ENCODE assay signal across 8 cellular contexts in genomic region chr20:44728835-44729342, GRCh38. TPM values are rescaled to one million over a fixed set of nuclear protein-coding genes. Genes with fewer than 3 reads are reported as not detected.
DNase-seq lines count a peak whose midpoint lies in the region; ATAC-seq and TF ChIP-seq lines count a peak whose summit lies in the region.

No MANE protein-coding gene starts in this region.

- H3K4me1 ChIP-seq in body of pancreas = no peaks in the 10 kb centered on the region
- no peaks in the 10 kb centered on the region for H3K4me1 ChIP-seq in spleen

- ATAC-seq in body of pancreas (peak; percentile 74), HG02759 (IDR thresholded peaks at IDR 0.05; ENCODE audit: unreplicated experiment) (no peak)
- no peak for ATAC-seq in naive thymus-derived CD8-positive, alpha-beta T cell

- H3K36me3 ChIP-seq in body of pancreas (replicated peaks in 1 of 2; ENCODE audit: insufficient read depth in 1 of 2, low read depth in 2 of 2) (no peaks in the 10 kb centered on the region), spleen (no peaks in the 10 kb centered on the region)

- H3K4me1 Mint-ChIP-seq in activated CD4-positive, alpha-beta memory T cell treated with anti-CD3 and anti-CD28 coated beads, Interleukin-2, amount 10 ng/mL, durations not matched to agents 7 days and 5 days = peaks cover 11% of the 10 kb centered on the region
- H3K4me1 Mint-ChIP-seq in naive thymus-derived CD8-positive, alpha-beta T cell = peaks cover 0 to 5% (median 3%) of the 10 kb centered on the region in 4 donors

- 21 to 29% methylated on average over 8 of the region's 8 CpGs for WGBS in body of pancreas, 2 donors
- 21 to 41% (median 26%) methylated on average over 8 of the region's 8 CpGs for WGBS in spleen, 5 donors

- no peak overlapping the region for H3K27ac ChIP-seq in body of pancreas
- H3K27ac ChIP-seq in spleen = no peak overlapping the region

- H3K9me3 ChIP-seq in body of pancreas = no peaks in the 10 kb centered on the region
- H3K9me3 ChIP-seq in spleen = no peaks in the 10 kb centered on the region

- peaks cover 1% of the 10 kb centered on the region for H3K27me3 Mint-ChIP-seq in activated CD4-positive, alpha-beta memory T cell treated with anti-CD3 and anti-CD28 coated beads, Interleukin-2, amount 10 ng/mL, durations not matched to agents 7 days and 5 days
- peaks cover 0 to 2% (median 0%) of the 10 kb centered on the region in 5 donors for H3K27me3 Mint-ChIP-seq in naive thymus-derived CD8-positive, alpha-beta T cell

- TF ChIP-seq POLR2A in body of pancreas (IDR thresholded peaks at IDR 0.05) (no peak), spleen (IDR thresholded peaks at IDR 0.05) (no peak)

- H3K27me3 ChIP-seq in body of pancreas (no peaks in the 10 kb centered on the region), spleen (replicated peaks in 1 of 7) (peaks cover 0 to 9% (median 0%) of the 10 kb centered on the region in 7 donors)

- TF ChIP-seq CTCF in body of pancreas (IDR thresholded peaks at IDR 0.05) (no peak), spleen (IDR thresholded peaks at IDR 0.05 in 8 of 11, conservative IDR thresholded peaks at IDR 0.05 in 3 of 11) (no peak)

- no peak overlapping the region for H3K27ac Mint-ChIP-seq in activated CD4-positive, alpha-beta memory T cell treated with anti-CD3 and anti-CD28 coated beads, Interleukin-2, amount 10 ng/mL, durations not matched to agents 7 days and 5 days
- no peak overlapping the region for H3K27ac Mint-ChIP-seq in naive thymus-derived CD8-positive, alpha-beta T cell

- POLR2A ChIA-PET in activated CD4-positive, alpha-beta memory T cell treated with anti-CD3 and anti-CD28 coated beads, Interleukin-2, amount 10 ng/mL, durations not matched to agents 7 days and 5 days (lab: Charles Lee) = no interaction called here
- POLR2A ChIA-PET in naive thymus-derived CD8-positive, alpha-beta T cell (lab: Charles Lee) = interaction anchor here (0.6 kb wide), 1 partner anchor 37 kb away, joined by 3 read pairs; no protein-coding TSS in a partner anchor

- H3K9me3 Mint-ChIP-seq in activated CD4-positive, alpha-beta memory T cell treated with anti-CD3 and anti-CD28 coated beads, Interleukin-2, amount 10 ng/mL, durations not matched to agents 7 days and 5 days = no peaks in the 10 kb centered on the region
- no peaks in the 10 kb centered on the region for H3K9me3 Mint-ChIP-seq in naive thymus-derived CD8-positive, alpha-beta T cell

- DNase-seq in Caki2 (ENCODE audit: low read depth) (peak; percentile 99), NCI-H1092 treated with DMSO at 0.1 percent for 48 hours (lab: John Stamatoyannopoulos, UW) (peak; percentile 81), body of pancreas (peak; percentile 26 to 76 (median 48)), kidney tubule cell (ENCODE audit: low spot score) (peak; percentile 97), spleen (no peak)
- DNase-seq in activated CD4-positive, alpha-beta memory T cell treated with anti-CD3 and anti-CD28 coated beads, Interleukin-2, amount 10 ng/mL, durations not matched to agents 7 days and 5 days = no peak
- DNase-seq in naive thymus-derived CD8-positive, alpha-beta T cell = no peak

- CTCF ChIA-PET in activated CD4-positive, alpha-beta memory T cell treated with anti-CD3 and anti-CD28 coated beads, Interleukin-2, amount 10 ng/mL, durations not matched to agents 7 days and 5 days (lab: Charles Lee) = interaction anchor here (1.0 kb wide), 1 partner anchor 44 kb away, joined by 3 read pairs; no protein-coding TSS in a partner anchor

- in situ Hi-C loops in Caki2 (cut with HindIII; ENCODE audit: low pct_unique_long_range_greater_than_20kb, low sequenced_read_pairs) = no loop called here

- no peak overlapping the region for H3K4me3 Mint-ChIP-seq in activated CD4-positive, alpha-beta memory T cell treated with anti-CD3 and anti-CD28 coated beads, Interleukin-2, amount 10 ng/mL, durations not matched to agents 7 days and 5 days
- no peak overlapping the region for H3K4me3 Mint-ChIP-seq in naive thymus-derived CD8-positive, alpha-beta T cell

- no peaks in the 10 kb centered on the region for H3K36me3 Mint-ChIP-seq in activated CD4-positive, alpha-beta memory T cell treated with anti-CD3 and anti-CD28 coated beads, Interleukin-2, amount 10 ng/mL, durations not matched to agents 7 days and 5 days (ENCODE audit: low read depth)
- no peaks in the 10 kb centered on the region for H3K36me3 Mint-ChIP-seq in naive thymus-derived CD8-positive, alpha-beta T cell

- H3K4me3 ChIP-seq in body of pancreas (no peak overlapping the region), spleen (no peak overlapping the region)

- intact Hi-C loops in body of pancreas (cut with DNase I) = no loop called here
- intact Hi-C loops in spleen (cut with DNase I; ENCODE audit: low total_unique reads) = no loop called here

RNA-seq across cellular contexts. Expression of gene CCN5, which starts 13.7 kb away (rescaled TPM):
- 39.7 and 55.7 TPM in 2 replicates for total RNA-seq in Caki2 (2014; rRNA removed; shearing (Covaris generic); ENCODE audit: low replicate concordance)
- total RNA-seq in body of pancreas (10 to 100 TPM in 1 of 2 donors, 1 to 10 TPM in 1; 7.9 to 18.2 TPM), spleen (1 to 10 TPM in 4 of 7 donors, under 1 TPM in 2, not detected in 1; 0.51 to 7.4 (median 1.5) TPM)
- polyA plus RNA-seq in spleen = 10 to 100 TPM in 1 of 3 donors, 1 to 10 TPM in 2; 1.3 to 10.6 (median 5.7) TPM
- not detected for total RNA-seq in activated CD4-positive, alpha-beta memory T cell treated with anti-CD3 and anti-CD28 coated beads, Interleukin-2, amount 10 ng/mL, durations not matched to agents 7 days and 5 days
- not detected for total RNA-seq in naive thymus-derived CD8-positive, alpha-beta T cell
- polyA plus RNA-seq in naive thymus-derived CD8-positive, alpha-beta T cell = not detected

RNA-seq across cellular contexts. Expression of gene KCNK15, which starts 16.8 kb away (rescaled TPM):
- total RNA-seq in Caki2 (2014; rRNA removed; shearing (Covaris generic); ENCODE audit: low replicate concordance) = not detected in 2 replicates
- total RNA-seq in body of pancreas = 1 to 10 TPM; 1.8 to 3.3 TPM
- total RNA-seq in spleen = under 1 TPM in 5 of 7 donors, not detected in 2; 0.17 to 0.92 (median 0.47) TPM
- polyA plus RNA-seq in spleen = under 1 TPM in 2 of 3 donors, not detected in 1; 0.06 to 0.08 TPM
- total RNA-seq in activated CD4-positive, alpha-beta memory T cell treated with anti-CD3 and anti-CD28 coated beads, Interleukin-2, amount 10 ng/mL, durations not matched to agents 7 days and 5 days = not detected
- total RNA-seq in naive thymus-derived CD8-positive, alpha-beta T cell = not detected
- polyA plus RNA-seq in naive thymus-derived CD8-positive, alpha-beta T cell = not detected

Comparison
In these comparisons a context has a peak if more than half of its experiments do, and no peak if none do; other contexts are left out.
1. DNase-seq: peak in Caki2 (single experiment), NCI-H1092 treated with DMSO at 0.1 percent for 48 hours (single experiment), body of pancreas (4 of 4) and kidney tubule cell (single experiment); none in spleen (single experiment), activated CD4-positive, alpha-beta memory T cell treated with anti-CD3 and anti-CD28 coated beads, Interleukin-2, amount 10 ng/mL, durations not matched to agents 7 days and 5 days (single experiment) and naive thymus-derived CD8-positive, alpha-beta T cell (0 of 10).